ENCODE assay signal across 19 cellular contexts in the genomic region with DNA sequence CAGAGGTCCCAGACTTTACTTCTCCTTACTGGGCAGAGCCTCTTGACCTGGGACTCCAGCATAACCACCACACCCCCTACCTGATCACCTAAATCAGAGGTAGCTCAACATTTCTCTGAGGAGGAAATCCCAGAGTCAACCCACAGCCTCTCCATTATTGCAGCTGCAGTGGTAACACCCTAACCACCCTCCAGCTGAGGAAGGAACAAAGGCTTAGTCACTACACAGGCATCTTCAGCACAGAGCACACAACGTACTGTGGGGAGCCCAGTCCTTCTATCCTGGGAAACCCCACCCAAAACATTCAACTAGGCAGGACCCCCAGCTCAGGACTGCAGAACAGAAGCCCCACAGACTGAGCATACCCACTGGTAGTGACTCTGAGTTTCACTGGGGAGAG.
"Had no signal": no experiment of that assay in that cellular context is flagged by ENCODE, and none has a peak within 500 bp of the region (broad histone marks: within the 10 kb centered on the region; RNA-seq: fewer than 3 reads in every experiment).

No MANE protein-coding gene starts in this region.

- H3K27me3 ChIP-seq: heart left ventricle, neural progenitor cell, pancreas, tibial artery, vagina had no signal

- H2AFZ ChIP-seq: neural progenitor cell had no signal

- H3K4me1 ChIP-seq: esophagus muscularis mucosa, heart left ventricle, lower lobe of right lung, neural progenitor cell, pancreas, tibial artery, vagina had no signal

- H3K4me2 ChIP-seq: neural progenitor cell had no signal

- H3K36me3 ChIP-seq: esophagus muscularis mucosa, heart left ventricle, lower lobe of right lung, neural progenitor cell, pancreas, tibial artery, vagina had no signal

- H3K9me3 ChIP-seq: esophagus muscularis mucosa, lower lobe of right lung, pancreas, tibial artery, vagina had no signal

- H3K9ac ChIP-seq: neural progenitor cell had no signal

- DNase-seq: activated CD4-positive, alpha-beta T cell treated with anti-CD3 and anti-CD28 coated beads, Interleukin-2, amount 50 U/mL, for 4 hours; activated naive CD4-positive, alpha-beta T cell; activated naive CD8-positive, alpha-beta T cell treated with anti-CD3 and anti-CD28 coated beads, Interleukin-2, amount 10 ng/mL, durations not matched to agents 7 days and 5 days; activated T-cell treated with anti-CD3 and anti-CD28 coated beads for 4 hours; aorta; heart left ventricle; immature natural killer cell; left colon; lower lobe of right lung; naive B cell; pancreas; stimulated activated CD4-positive, alpha-beta T cell treated with anti-CD3 and anti-CD28 coated beads, Interleukin-2, amount 100 ng/mL, for 48 hours; stimulated activated naive CD4-positive, alpha-beta T cell; SW 1271; tibial artery had no signal

- H3K27ac ChIP-seq: esophagus muscularis mucosa, heart left ventricle, lower lobe of right lung, neural progenitor cell, pancreas, tibial artery, vagina had no signal

- ATAC-seq: activated CD4-positive, CD25-positive, alpha-beta regulatory T cell treated with anti-CD3 and anti-CD28 coated beads, Interleukin-2, amount 50 U/mL, for 24 hours; heart left ventricle; left colon; pancreas had no signal

- H3K4me3 ChIP-seq: esophagus muscularis mucosa, heart left ventricle, lower lobe of right lung, neural progenitor cell, pancreas, tibial artery, vagina had no signal
